ENCODE assay signal across 1 cellular context in genomic region chr15:58179206-58179605, GRCh38.
TF ChIP-seq lines count a peak whose summit lies in the region.

No MANE protein-coding gene starts in this region.

TF ChIP-seq in endothelial cell of umbilical vein, 7 proteins besides CTCF, POLR2A, EP300 and RAD21:
- TF ChIP-seq GATA2 (IDR thresholded peaks at IDR 0.05; ENCODE audit: insufficient read depth, insufficient read length, low read depth, low read length) = no peak
- no peak for TF ChIP-seq EZH2 (IDR thresholded peaks at IDR 0.05; ENCODE audit: borderline replicate concordance, low read depth, low read length, severe bottlenecking)
- no peak for TF ChIP-seq MAX (IDR thresholded peaks at IDR 0.05; ENCODE audit: insufficient read depth, insufficient read length)
- TF ChIP-seq MYC (IDR thresholded peaks at IDR 0.05; ENCODE audit: low read depth, low read length) = no peak
- no peak for TF ChIP-seq POLR2AphosphoS5 (IDR thresholded peaks at IDR 0.05; ENCODE audit: insufficient read depth, low read depth, low read length)
- no peak for TF ChIP-seq FOS (IDR thresholded peaks at IDR 0.05; ENCODE audit: borderline replicate concordance, insufficient read depth, low read length)
- no peak for TF ChIP-seq JUN (IDR thresholded peaks at IDR 0.05; ENCODE audit: borderline replicate concordance, insufficient read depth, insufficient read length, low read depth)
